In genomic region chr17:39738568-39738901, GRCh38 we compare ENCODE assay signal across 8 cellular contexts. TPM values are rescaled to one million over a fixed set of nuclear protein-coding genes. Genes with fewer than 3 reads are reported as not detected.
A peak's percentile ranks its signal among the peaks of the same experiment; 100 is the strongest.
DNase-seq lines count a peak whose midpoint lies in the region; ATAC-seq and TF ChIP-seq lines count a peak whose summit lies in the region.

No MANE protein-coding gene starts in this region.

- in situ Hi-C loops in GM13976 (cut with MboI; ENCODE audit: low sequenced_read_pairs, unreplicated experiment) = no loop called here

- POLR2A ChIA-PET in PC-3 (lab: Charles Lee; ENCODE audit: unreplicated experiment) = no interaction called here

- intact Hi-C loops in PC-3 (cut with micrococcal nuclease) = no loop called here
- intact Hi-C loops in ascending aorta (cut with DNase I) = no loop called here
- intact Hi-C loops in left colon (cut with DNase I, micrococcal nuclease) = no loop called here

- TSS peak; percentile 38 for BruUV-seq in PC-3 (replicated peaks; lab: Mats Ljungman, UMichigan)

- peaks cover 51 to 52% of the 10 kb centered on the region in 2 donors for H3K27me3 Mint-ChIP-seq in stimulated activated naive B cell treated with anti-CD40 and anti-IgM and Interleukin-4, amounts not matched to agents 10 μg/mL and 1 μg/mL and 100 μg/mL, for 72 hours

- H3K79me2 ChIP-seq in PC-3 (ENCODE audit: low read length) = peaks cover 16% of the 10 kb centered on the region; the same call in 1 of the 2 replicates

- peaks cover 27 to 39% of the 10 kb centered on the region in 2 donors for H3K4me1 Mint-ChIP-seq in stimulated activated naive B cell treated with anti-CD40 and anti-IgM and Interleukin-4, amounts not matched to agents 10 μg/mL and 1 μg/mL and 100 μg/mL, for 72 hours

- H3K9me3 ChIP-seq in PC-3 (ENCODE audit: low read length) = no peaks in the 10 kb centered on the region
- H3K9me3 ChIP-seq in ascending aorta = no peaks in the 10 kb centered on the region

- no peaks in the 10 kb centered on the region for H3F3A ChIP-seq in PC-3 (ENCODE audit: low read length, unreplicated experiment)

- no peaks in the 10 kb centered on the region for H3K9me2 ChIP-seq in PC-3 (replicated peaks; ENCODE audit: low read length)

- H3K27me3 ChIP-seq in PC-3 (ENCODE audit: low read length) = no peaks in the 10 kb centered on the region
- H3K27me3 ChIP-seq in ascending aorta = peaks cover 28% of the 10 kb centered on the region

- no peak for TF ChIP-seq CTCF in GM13976 (IDR thresholded peaks at IDR 0.05; ENCODE audit: borderline replicate concordance, control extremely low read depth, extremely low read depth, insufficient read depth, missing control alignments)
- no peak for TF ChIP-seq CTCF in PC-3 (conservative IDR thresholded peaks at IDR 0.05; ENCODE audit: low read depth, low read length)
- no peak for TF ChIP-seq CTCF in ascending aorta (IDR thresholded peaks at IDR 0.05)

- H3K27ac ChIP-seq in PC-3 (ENCODE audit: low read length) = peak overlapping the region; percentile 89
- H3K27ac ChIP-seq in ascending aorta = no peak overlapping the region

- H3K36me3 Mint-ChIP-seq in stimulated activated naive B cell treated with anti-CD40 and anti-IgM and Interleukin-4, amounts not matched to agents 10 μg/mL and 1 μg/mL and 100 μg/mL, for 72 hours = peaks cover 0 to 2% of the 10 kb centered on the region in 2 donors

- H3K27ac Mint-ChIP-seq in stimulated activated naive B cell treated with anti-CD40 and anti-IgM and Interleukin-4, amounts not matched to agents 10 μg/mL and 1 μg/mL and 100 μg/mL, for 72 hours = peak overlapping the region; percentile 92

- H3K9ac ChIP-seq in PC-3 (ENCODE audit: low read length) = peak overlapping the region; percentile 81

- CTCF ChIA-PET in PC-3 (lab: Charles Lee) = no interaction called here

- peak overlapping the region; percentile 88 for H3K4me3 ChIP-seq in PC-3 (ENCODE audit: low read length)
- H3K4me3 ChIP-seq in ascending aorta = peak overlapping the region; percentile 9 to 47

- peaks cover 35% of the 10 kb centered on the region for H3K4me1 ChIP-seq in PC-3 (ENCODE audit: insufficient read depth, low read length)
- peaks cover 4 to 19% of the 10 kb centered on the region in 2 donors for H3K4me1 ChIP-seq in ascending aorta

- H2AFZ ChIP-seq in PC-3 (ENCODE audit: low read length) = peak overlapping the region; percentile 85

- peak overlapping the region; percentile 78 to 92 for H3K4me3 Mint-ChIP-seq in stimulated activated naive B cell treated with anti-CD40 and anti-IgM and Interleukin-4, amounts not matched to agents 10 μg/mL and 1 μg/mL and 100 μg/mL, for 72 hours

- H3K36me3 ChIP-seq in PC-3 (ENCODE audit: low read depth, low read length) = no peaks in the 10 kb centered on the region; the same call in 1 of the 2 replicates
- H3K36me3 ChIP-seq in ascending aorta = no peaks in the 10 kb centered on the region

- peak; percentile 27 for ATAC-seq in PC-3
- ATAC-seq in left colon = peak; percentile 49
- ATAC-seq in stimulated activated naive B cell treated with anti-CD40 and anti-IgM and Interleukin-4, amounts not matched to agents 10 μg/mL and 1 μg/mL and 100 μg/mL, for 72 hours (replicated peaks) = peak; percentile 89 to 91
- ATAC-seq in GM19467 (IDR thresholded peaks at IDR 0.05; ENCODE audit: unreplicated experiment) = no peak

- H3K9me3 Mint-ChIP-seq in stimulated activated naive B cell treated with anti-CD40 and anti-IgM and Interleukin-4, amounts not matched to agents 10 μg/mL and 1 μg/mL and 100 μg/mL, for 72 hours = no peaks in the 10 kb centered on the region

- H3K4me2 ChIP-seq in PC-3 (ENCODE audit: low read length) = peak overlapping the region; percentile 96

- H4K20me1 ChIP-seq in PC-3 (ENCODE audit: low read length) = peaks cover 5% of the 10 kb centered on the region; the same call in 1 of the 2 replicates

- DNase-seq in GM13976 (ENCODE audit: low spot score) = peak; percentile 84
- peak; percentile 48 for DNase-seq in PC-3
- no peak for DNase-seq in ascending aorta (ENCODE audit: low spot score in 2 of 2)
- peak; percentile 70 to 76 for DNase-seq in left colon
- DNase-seq in stimulated activated naive B cell treated with anti-CD40 and anti-IgM and Interleukin-4, amounts not matched to agents 10 μg/mL and 1 μg/mL and 100 μg/mL, for 72 hours = peak; percentile 53
- DNase-seq in T1000 (lab: John Stamatoyannopoulos, UW) = no peak
- no peak for DNase-seq in germinal center (ENCODE audit: low spot score)

RNA-seq across cellular contexts. Expression of gene GRB7, which starts 0.8 kb away (rescaled TPM):
- total RNA-seq in PC-3 (2014; rRNA removed) = 21.2 and 31.3 TPM in 2 replicates
- total RNA-seq in ascending aorta = 1.6 TPM
- 10 to 100 TPM; 18.2 to 27.7 TPM for total RNA-seq in left colon

RNA-seq across cellular contexts. Expression of gene MIEN1, which starts 8.2 kb away (rescaled TPM):
- total RNA-seq in PC-3 (2014; rRNA removed) (52.0 and 57.8 TPM in 2 replicates), ascending aorta (64.2 TPM), left colon (10 to 100 TPM; 66.5 to 85.6 TPM)

RNA-seq across cellular contexts. Expression of gene ERBB2, which starts 38.7 kb away (rescaled TPM):
- total RNA-seq in PC-3 (2014; rRNA removed) = 36.2 and 57.1 TPM in 2 replicates
- 124 TPM for total RNA-seq in ascending aorta
- total RNA-seq in left colon = 100 to 1,000 TPM; 178 to 179 TPM

RNA-seq across cellular contexts. Expression of gene PGAP3, which starts 50.7 kb away (rescaled TPM):
- total RNA-seq in PC-3 (2014; rRNA removed) = 5.9 and 10.3 TPM in 2 replicates
- 29.5 TPM for total RNA-seq in ascending aorta
- total RNA-seq in left colon = 10 to 100 TPM; 46.1 to 56.1 TPM

Comparison
In these comparisons a context has a peak if more than half of its experiments do, and no peak if none do; other contexts are left out.
1. DNase-seq: peak in GM13976 (single experiment), PC-3 (single experiment), left colon (2 of 2) and stimulated activated naive B cell treated with anti-CD40 and anti-IgM and Interleukin-4, amounts not matched to agents 10 μg/mL and 1 μg/mL and 100 μg/mL, for 72 hours (single experiment); none in ascending aorta (0 of 2), T1000 (single experiment) and germinal center (single experiment).